Comparison of ENCODE assay signal across 8 cellular contexts in genomic region chr13:25286969-25287961, GRCh38. TPM values are rescaled to one million over a fixed set of nuclear protein-coding genes. Genes with fewer than 3 reads are reported as not detected.
DNase-seq lines count a peak whose midpoint lies in the region; TF ChIP-seq lines count a peak whose summit lies in the region.

Gene MTMR6 (minus strand): TSS chr13:25287488. CDS start chr13:25287247, 241 bp downstream.

- no peaks in the 10 kb centered on the region for H3K79me2 ChIP-seq in H9 (ENCODE audit: insufficient read depth, low read length)

- no peaks in the 10 kb centered on the region for H3K36me3 ChIP-seq in MG63
- no peaks in the 10 kb centered on the region for H3K36me3 ChIP-seq in neuron (ENCODE audit: insufficient read depth, low read length)

- no peak within 1 kb of the TSS for H2BK12ac ChIP-seq in H9 (ENCODE audit: insufficient read length, low read depth, low read length)

- peak within 1 kb of the TSS; percentile 74 for H3K4me3 ChIP-seq in MG63
- H3K4me3 ChIP-seq in foreskin fibroblast (ENCODE audit: low read depth in 1 of 2, low read length in 2 of 2) = peak within 1 kb of the TSS; percentile 74
- H3K4me3 ChIP-seq in neuron (ENCODE audit: low read length) = peak within 1 kb of the TSS; percentile 90

- peak within 1 kb of the TSS; percentile 12 for H3K18ac ChIP-seq in H9 (ENCODE audit: insufficient read length, low read depth, low read length)

- no peak within 1 kb of the TSS for H2AK5ac ChIP-seq in H9 (ENCODE audit: insufficient read length, low read length)

- H3K4me2 ChIP-seq in H9 (ENCODE audit: insufficient read depth, insufficient read length, low read length) = peak within 1 kb of the TSS; percentile 71

- H3K27ac ChIP-seq in H9 (ENCODE audit: insufficient read length, low read depth, low read length) = no peak within 1 kb of the TSS

- peak within 1 kb of the TSS in 1 of 3 experiments; percentile 85; a peak in 2 of 7 replicates for H3K27ac Mint-ChIP-seq in H9

- H2AFZ ChIP-seq in H9 (ENCODE audit: low read length) = no peak within 1 kb of the TSS
- peak within 1 kb of the TSS; percentile 99 for H2AFZ ChIP-seq in neuron (ENCODE audit: low read depth, low read length)

- H4K8ac ChIP-seq in H9 (replicated peaks; ENCODE audit: insufficient read length, low read depth, low read length) = no peak within 1 kb of the TSS

- no peaks in the 10 kb centered on the region for H3K9me3 ChIP-seq in H9 (ENCODE audit: control insufficient read depth, low read depth, low read length)
- no peaks in the 10 kb centered on the region for H3K9me3 ChIP-seq in MG63
- no peaks in the 10 kb centered on the region for H3K9me3 ChIP-seq in neuron (ENCODE audit: low read length)

- H3T11ph ChIP-seq in H9 (ENCODE audit: low read length) = no peak within 1 kb of the TSS

- no peaks in the 10 kb centered on the region for H3K79me1 ChIP-seq in H9 (ENCODE audit: insufficient read depth, low read depth, low read length, poor library complexity, severe bottlenecking)

- TF ChIP-seq CTCF in H9 (conservative IDR thresholded peaks at IDR 0.05) (peak; percentile 100), foreskin fibroblast (IDR thresholded peaks at IDR 0.05; ENCODE audit: low read depth, low read length) (peak; percentile 98), subcutaneous adipose tissue (IDR thresholded peaks at IDR 0.05; ENCODE audit: low read depth) (no peak)

- H2BK15ac ChIP-seq in H9 (ENCODE audit: low read depth, low read length) = no peak within 1 kb of the TSS

- H3K23ac ChIP-seq in H9 (ENCODE audit: insufficient read length, low read depth, low read length) = no peak within 1 kb of the TSS

- peaks cover 6% of the 10 kb centered on the region for H3K27me3 Mint-ChIP-seq in H9 (ENCODE audit: low read depth)

- no peak within 1 kb of the TSS for H2BK120ac ChIP-seq in H9 (ENCODE audit: low read depth, low read length, poor library complexity, severe bottlenecking)

- H3K4me1 Mint-ChIP-seq in H9 = peaks cover 11 to 14% of the 10 kb centered on the region in 2 experiments

- no peak within 1 kb of the TSS for H3K56ac ChIP-seq in H9 (ENCODE audit: insufficient read length, low read depth, low read length)

- H3K14ac ChIP-seq in H9 (ENCODE audit: insufficient read depth, low read length) = peak within 1 kb of the TSS; percentile 16; the same call in 1 of the 2 replicates

- H3K4me1 ChIP-seq in H9 (ENCODE audit: insufficient read depth, low read length) (no peaks in the 10 kb centered on the region; the same call in 1 of the 2 replicates), neuron (ENCODE audit: insufficient read depth, low read length) (peaks cover 15% of the 10 kb centered on the region)

- DNase-seq in GDM1 (lab: John Stamatoyannopoulos, UW) = peak; percentile 94
- DNase-seq in H9 = peak; percentile 88
- DNase-seq in MG63 = peak; percentile 82
- peak; percentile 89 for DNase-seq in SIG-M5 treated with dmso at 0.1 percent for 504 hours (lab: John Stamatoyannopoulos, UW; ENCODE audit: unreplicated experiment)
- DNase-seq in activated gamma-delta T cell treated with anti-CD3 and anti-CD28 coated beads, Interleukin-2, amount 50 U/mL, for 16 hours (ENCODE audit: low read depth) = peak; percentile 95
- DNase-seq in foreskin fibroblast = peak; percentile 81 to 94

- H3K23me2 ChIP-seq in H9 (ENCODE audit: insufficient read length, low read depth, low read length, poor library complexity, severe bottlenecking) = peaks cover 5% of the 10 kb centered on the region

- H3K27me3 ChIP-seq in H9 (ENCODE audit: insufficient read depth, low read length) (no peaks in the 10 kb centered on the region), MG63 (no peaks in the 10 kb centered on the region), neuron (ENCODE audit: insufficient read depth, low read length) (no peaks in the 10 kb centered on the region)

- no peak within 1 kb of the TSS for H2BK20ac ChIP-seq in H9 (ENCODE audit: low read depth, low read length, poor library complexity, severe bottlenecking)

- H3K36me3 Mint-ChIP-seq in H9 (ENCODE audit: insufficient read depth in 1 of 3, low read depth in 3 of 3) = no peaks in the 10 kb centered on the region

- H4K91ac ChIP-seq in H9 (ENCODE audit: insufficient read length, low read depth, low read length) = no peak within 1 kb of the TSS

- peak within 1 kb of the TSS; percentile 83 to 94 for H3K4me3 Mint-ChIP-seq in H9

- H4K20me1 ChIP-seq in H9 (ENCODE audit: control insufficient read depth, insufficient read depth, insufficient read length) = no peaks in the 10 kb centered on the region

- peak within 1 kb of the TSS; percentile 77 for H3K9ac ChIP-seq in H9 (ENCODE audit: extremely low read depth, insufficient read length, low read length)

- WGBS in H9 (ENCODE audit: extremely low coverage, insufficient read length, low lambda C conversion rate) = no CpG with 5 or more reads among the region's 65 CpGs

- no peak within 1 kb of the TSS for H2BK5ac ChIP-seq in H9 (ENCODE audit: insufficient read length, low read length)

- no peaks in the 10 kb centered on the region for H3K9me3 Mint-ChIP-seq in H9

- no peak within 1 kb of the TSS for H3K4ac ChIP-seq in H9 (ENCODE audit: low read depth, low read length)

- H4K5ac ChIP-seq in H9 (ENCODE audit: insufficient read length, low read depth, low read length) = no peak within 1 kb of the TSS

RNA-seq across cellular contexts. Expression of gene MTMR6, which starts in this region (rescaled TPM):
- total RNA-seq in H9 (2021) (7.0 and 8.0 TPM in 2 replicates), subcutaneous adipose tissue (10 to 100 TPM; 13.9 to 29.6 (median 23.1) TPM)
- total RNA-seq in MG63 (2014; rRNA removed; shearing (Covaris generic); ENCODE audit: low replicate concordance) = 12.8 and 16.8 TPM in 2 replicates
